ENCODE assay signal across 27 cellular contexts in the genomic region with DNA sequence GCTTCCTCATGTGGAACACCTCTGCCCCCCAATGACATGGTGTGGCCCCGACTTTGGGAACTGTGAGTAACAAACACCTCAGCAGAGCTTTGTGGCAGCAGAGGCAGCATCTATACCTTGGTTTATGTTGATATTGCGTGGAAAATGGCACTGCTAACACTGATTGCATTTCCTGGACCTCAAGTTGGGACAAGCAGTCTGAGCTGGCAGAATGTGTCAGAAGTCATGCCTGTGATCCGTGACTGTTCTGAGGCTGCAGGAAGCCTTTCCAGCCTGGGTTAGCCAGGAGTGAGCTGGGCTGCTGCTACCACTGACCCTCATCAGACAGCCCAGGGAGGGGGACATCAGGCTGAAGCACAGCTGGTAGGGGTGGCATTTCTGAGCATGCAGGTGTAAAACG.
"Had no signal": no experiment of that assay in that cellular context is flagged by ENCODE, and none has a peak within 500 bp of the region (broad histone marks: within the 10 kb centered on the region; RNA-seq: fewer than 3 reads in every experiment).

No MANE protein-coding gene starts in this region.

- H3K4me1 ChIP-seq: left lung, neural progenitor cell, upper lobe of right lung had no signal

- H3K4me3 Mint-ChIP-seq: activated naive CD4-positive, alpha-beta T cell treated with anti-CD3 and anti-CD28 coated beads for 36 hours; activated naive CD8-positive, alpha-beta T cell treated with anti-CD3 and anti-CD28 coated beads, Interleukin-2, amount 10 ng/mL, durations not matched to agents 7 days and 5 days; activated T-cell treated with anti-CD3 and anti-CD28 coated beads, Interleukin-2, amount 50 U/mL, for 4 hours; mesothelial cell of epicardium; naive thymus-derived CD8-positive, alpha-beta T cell; neural progenitor cell; WTC11 had no signal

- H3K4me2 ChIP-seq: neural progenitor cell had no signal

- H3K9ac ChIP-seq: neural progenitor cell had no signal

- FAIRE-seq: endometrium, islet of Langerhans, TTC549 had no signal

- H3K27me3 ChIP-seq: cardiac muscle cell, esophagus muscularis mucosa, neural progenitor cell, upper lobe of right lung had no signal

- H3K4me3 ChIP-seq: cardiac muscle cell, esophagus muscularis mucosa, gastrocnemius medialis, left lung, lung, neural progenitor cell, thoracic aorta, upper lobe of right lung had no signal

- DNase-seq: activated CD4-positive, alpha-beta T cell treated with anti-CD3 and anti-CD28 coated beads, Interleukin-2, amount 50 U/mL, for 4 hours; activated CD8-positive, alpha-beta memory T cell treated with anti-CD3 and anti-CD28 coated beads for 24 hours; activated CD8-positive, alpha-beta memory T cell treated with anti-CD3 and anti-CD28 coated beads, Interleukin-2, amount 50 U/mL, for 4 hours; activated naive CD4-positive, alpha-beta T cell treated with anti-CD3 and anti-CD28 coated beads for 36 hours; activated naive CD8-positive, alpha-beta T cell treated with anti-CD3 and anti-CD28 coated beads, Interleukin-2, amount 10 ng/mL, durations not matched to agents 7 days and 5 days; activated T-cell treated with anti-CD3 and anti-CD28 coated beads, Interleukin-2, amount 50 U/mL, for 4 hours; amniotic stem cell; cortex of kidney; gastrocnemius medialis; head of caudate nucleus; left lung; naive thymus-derived CD8-positive, alpha-beta T cell; stimulated activated CD4-positive, alpha-beta T cell treated with anti-CD3 and anti-CD28 coated beads, Interleukin-4, amount 100 ng/mL, for 1 hour; stimulated activated naive CD4-positive, alpha-beta T cell treated with Interleukin-2 at 50 U/mL for 16 hours; T-helper 1 cell; upper lobe of right lung had no signal

- H3K9me3 ChIP-seq: esophagus muscularis mucosa, gastrocnemius medialis, left lung, thoracic aorta, upper lobe of right lung had no signal

- H3K27ac ChIP-seq: cardiac muscle cell, gastrocnemius medialis, left lung, neural progenitor cell, thoracic aorta, upper lobe of right lung had no signal

- H2AFZ ChIP-seq: neural progenitor cell had no signal

- ATAC-seq: activated T-cell treated with anti-CD3 and anti-CD28 coated beads, Interleukin-2, amount 50 U/mL, for 4 hours; gastrocnemius medialis; left lung; naive thymus-derived CD8-positive, alpha-beta T cell; upper lobe of right lung; WTC11 had no signal

- H3K36me3 Mint-ChIP-seq: activated naive CD8-positive, alpha-beta T cell treated with anti-CD3 and anti-CD28 coated beads, Interleukin-2, amount 10 ng/mL, durations not matched to agents 7 days and 5 days; mesothelial cell of epicardium; naive thymus-derived CD8-positive, alpha-beta T cell; neural progenitor cell; WTC11 had no signal

- H3K27ac Mint-ChIP-seq: activated naive CD4-positive, alpha-beta T cell treated with anti-CD3 and anti-CD28 coated beads for 36 hours; activated naive CD8-positive, alpha-beta T cell treated with anti-CD3 and anti-CD28 coated beads, Interleukin-2, amount 10 ng/mL, durations not matched to agents 7 days and 5 days; mesothelial cell of epicardium; naive thymus-derived CD8-positive, alpha-beta T cell; progenitor cell of endocrine pancreas; WTC11 had no signal

- H3K4me1 Mint-ChIP-seq: activated naive CD8-positive, alpha-beta T cell treated with anti-CD3 and anti-CD28 coated beads, Interleukin-2, amount 10 ng/mL, durations not matched to agents 7 days and 5 days; mesothelial cell of epicardium; naive thymus-derived CD8-positive, alpha-beta T cell; neural progenitor cell had no signal

- H3K36me3 ChIP-seq: cardiac muscle cell, esophagus muscularis mucosa, gastrocnemius medialis, left lung, neural progenitor cell, thoracic aorta, upper lobe of right lung had no signal

- H3K9me3 Mint-ChIP-seq: activated naive CD4-positive, alpha-beta T cell treated with anti-CD3 and anti-CD28 coated beads for 36 hours; activated naive CD8-positive, alpha-beta T cell treated with anti-CD3 and anti-CD28 coated beads, Interleukin-2, amount 10 ng/mL, durations not matched to agents 7 days and 5 days; activated T-cell treated with anti-CD3 and anti-CD28 coated beads, Interleukin-2, amount 50 U/mL, for 4 hours; mesothelial cell of epicardium; naive thymus-derived CD8-positive, alpha-beta T cell; neural progenitor cell had no signal
